Comparison of ENCODE assay signal across 8 cellular contexts in the genomic region with DNA sequence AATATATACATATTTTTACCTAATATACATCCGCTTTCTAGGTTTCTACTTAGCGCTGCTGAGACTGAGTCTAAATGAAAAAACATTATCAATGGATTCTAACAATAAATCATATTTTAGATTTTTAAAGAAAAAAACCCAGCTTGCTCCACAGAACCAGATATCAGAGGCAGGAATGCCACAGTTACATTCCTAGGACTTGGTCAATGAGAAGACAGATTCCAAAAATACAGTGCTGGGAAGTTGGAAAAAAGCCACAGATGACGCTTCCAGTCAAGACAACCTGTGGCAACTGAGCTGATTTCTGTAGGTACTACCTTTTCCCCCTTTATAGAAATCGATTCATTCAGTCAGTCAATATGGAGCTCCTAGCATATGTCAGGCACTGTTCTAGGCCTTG. TPM values are rescaled to one million over a fixed set of nuclear protein-coding genes. Genes with fewer than 3 reads are reported as not detected.
DNase-seq lines count a peak whose midpoint lies in the region; ATAC-seq and TF ChIP-seq lines count a peak whose summit lies in the region.

No MANE protein-coding gene starts in this region.

- no peaks in the 10 kb centered on the region for H3K27me3 ChIP-seq in left ventricle myocardium inferior (ENCODE audit: low read depth)
- no peaks in the 10 kb centered on the region for H3K27me3 ChIP-seq in aorta (ENCODE audit: control insufficient read depth in 1 of 2, insufficient read depth in 2 of 2, low read length in 1 of 2)

- ATAC-seq in left cardiac atrium, result no peak
- peak; percentile 12 for ATAC-seq in aorta (ENCODE audit: low FRiP score)
- ATAC-seq in GM21786 (IDR thresholded peaks at IDR 0.05; ENCODE audit: unreplicated experiment), result no peak

- WGBS in aorta, 2 donors, result 41 to 44% methylated on average over 4 of the region's 4 CpGs

- DNase-seq in left ventricle myocardium inferior (no peak), left cardiac atrium (no peak), astrocyte of the cerebellum (ENCODE audit: low read depth) (peak; percentile 8), left kidney (ENCODE audit: low read depth, low spot score) (peak; percentile 10), aorta (no peak), NOMO-1 treated with dmso at 0.1 percent for 144 hours (lab: John Stamatoyannopoulos, UW; ENCODE audit: unreplicated experiment) (no peak), HUDEP-2 (lab: John Stamatoyannopoulos, UW; ENCODE audit: unreplicated experiment in 76 of 76) (no peak)

- intact Hi-C loops in left ventricle myocardium inferior (cut with micrococcal nuclease) (no loop called here), left cardiac atrium (cut with DNase I) (no loop called here), aorta (cut with DNase I) (no loop called here)

- H3K4me1 ChIP-seq in left ventricle myocardium inferior, result peaks cover 21% of the 10 kb centered on the region
- no peaks in the 10 kb centered on the region for H3K4me1 ChIP-seq in aorta (ENCODE audit: control insufficient read depth in 1 of 2, insufficient read depth in 2 of 2, low read length in 2 of 2)

- no peak overlapping the region for H3K27ac ChIP-seq in left ventricle myocardium inferior (replicated peaks)
- no peak overlapping the region for H3K27ac ChIP-seq in aorta (ENCODE audit: low read depth in 1 of 2, low read length in 2 of 2)

- no peak for TF ChIP-seq CTCF in left ventricle myocardium inferior (IDR thresholded peaks at IDR 0.05; ENCODE audit: borderline replicate concordance)
- no peak for TF ChIP-seq CTCF in astrocyte of the cerebellum (IDR thresholded peaks at IDR 0.05; ENCODE audit: low read depth, low read length, missing control alignments)

- no peaks in the 10 kb centered on the region for H3K36me3 ChIP-seq in left ventricle myocardium inferior
- no peaks in the 10 kb centered on the region for H3K36me3 ChIP-seq in aorta (ENCODE audit: control insufficient read depth in 1 of 2, insufficient read depth in 2 of 2, low read length in 1 of 2)

- peak overlapping the region; percentile 95 for H3K4me3 ChIP-seq in left ventricle myocardium inferior
- peak overlapping the region; percentile 5 for H3K4me3 ChIP-seq in astrocyte of the cerebellum (ENCODE audit: low read depth, low read length)
- H3K4me3 ChIP-seq in aorta (ENCODE audit: low read length in 2 of 2), result peak overlapping the region; percentile 26 to 39

- H3K9me3 ChIP-seq in left ventricle myocardium inferior (replicated peaks) (peaks cover 9% of the 10 kb centered on the region), aorta (ENCODE audit: control insufficient read depth, low read length) (no peaks in the 10 kb centered on the region)

- in situ Hi-C loops in astrocyte of the cerebellum (cut with HindIII; ENCODE audit: low sequenced_read_pairs), result no loop called here

RNA-seq across cellular contexts. Expression of a gene that starts 0.6 kb away (rescaled TPM):
- total RNA-seq in left ventricle myocardium inferior, result 5.3 TPM
- 1 to 10 TPM; 3.0 to 4.1 TPM for total RNA-seq in left cardiac atrium
- 1 to 10 TPM; 4.1 to 7.3 TPM for total RNA-seq in aorta
- 1 to 10 TPM; 6.5 to 8.3 TPM for polyA plus RNA-seq in aorta

RNA-seq across cellular contexts. Expression of a gene that starts 34.4 kb away (rescaled TPM):
- total RNA-seq in left ventricle myocardium inferior (23.8 TPM), left cardiac atrium (10 to 100 TPM; 23.0 to 32.3 TPM), aorta (10 to 100 TPM; 37.4 to 45.5 TPM)
- 1 to 10 TPM; 3.7 to 3.9 TPM for polyA plus RNA-seq in aorta

Comparison
In these comparisons a context has a peak if more than half of its experiments do, and no peak if none do; other contexts are left out.
1. DNase-seq: peak in astrocyte of the cerebellum (single experiment) and left kidney (single experiment); none in left ventricle myocardium inferior (single experiment), left cardiac atrium (single experiment), aorta (0 of 2), NOMO-1 treated with dmso at 0.1 percent for 144 hours (single experiment) and HUDEP-2 (0 of 76).
2. H3K4me3 ChIP-seq: peak in every context shown above with its lines; median percentile 95 in left ventricle myocardium inferior; 32 in aorta; 5 in astrocyte of the cerebellum.